22 cellular contexts compared by ENCODE assay signal in genomic region chr7:121109145-121109544, GRCh38.
"Had no signal": no experiment of that assay in that cellular context is flagged by ENCODE, and none has a peak within 500 bp of the region (broad histone marks: within the 10 kb centered on the region; RNA-seq: fewer than 3 reads in every experiment).

No MANE protein-coding gene starts in this region.

- H3K4me3 ChIP-seq: cardiac muscle cell, gastroesophageal sphincter, heart left ventricle, lower lobe of right lung, prostate gland, right atrium auricular region, thoracic aorta, upper lobe of left lung had no signal

- H3K27ac Mint-ChIP-seq: activated CD4-positive, alpha-beta memory T cell treated with anti-CD3 and anti-CD28 coated beads for 36 hours; activated naive CD4-positive, alpha-beta T cell treated with anti-CD3 and anti-CD28 coated beads for 36 hours; activated naive CD8-positive, alpha-beta T cell treated with anti-CD3 and anti-CD28 coated beads, Interleukin-2, amount 10 ng/mL, durations not matched to agents 7 days and 5 days had no signal

- H3K27me3 Mint-ChIP-seq: naive B cell had no signal

- H3K27me3 ChIP-seq: cardiac muscle cell, gastroesophageal sphincter, heart left ventricle, right atrium auricular region, upper lobe of left lung had no signal

- H3K36me3 Mint-ChIP-seq: activated CD4-positive, alpha-beta memory T cell treated with anti-CD3 and anti-CD28 coated beads for 36 hours; activated naive CD8-positive, alpha-beta T cell treated with anti-CD3 and anti-CD28 coated beads, Interleukin-2, amount 10 ng/mL, durations not matched to agents 7 days and 5 days; naive B cell had no signal

- H3K9me3 Mint-ChIP-seq: activated CD4-positive, alpha-beta memory T cell treated with anti-CD3 and anti-CD28 coated beads for 36 hours; activated naive CD4-positive, alpha-beta T cell treated with anti-CD3 and anti-CD28 coated beads for 36 hours; activated naive CD8-positive, alpha-beta T cell treated with anti-CD3 and anti-CD28 coated beads, Interleukin-2, amount 10 ng/mL, durations not matched to agents 7 days and 5 days; naive B cell had no signal

- ATAC-seq: esophagus mucosa, gastroesophageal sphincter, heart left ventricle, lower lobe of right lung had no signal

- H3K36me3 ChIP-seq: cardiac muscle cell, gastroesophageal sphincter, lower lobe of right lung, prostate gland, right atrium auricular region, thoracic aorta, upper lobe of left lung had no signal

- H3K9me3 ChIP-seq: gastroesophageal sphincter, heart left ventricle, lower lobe of right lung, prostate gland, right atrium auricular region, thoracic aorta, upper lobe of left lung had no signal

- H3K4me1 ChIP-seq: lower lobe of right lung, prostate gland, right atrium auricular region, upper lobe of left lung had no signal

- DNase-seq: activated CD4-positive, alpha-beta memory T cell treated with anti-CD3 and anti-CD28 coated beads for 36 hours; activated CD4-positive, alpha-beta T cell treated with anti-CD3 and anti-CD28 coated beads for 4 hours; activated CD4-positive, CD25-positive, alpha-beta regulatory T cell; activated naive CD4-positive, alpha-beta T cell treated with anti-CD3 and anti-CD28 coated beads for 36 hours; activated naive CD8-positive, alpha-beta T cell treated with anti-CD3 and anti-CD28 coated beads, Interleukin-2, amount 10 ng/mL, durations not matched to agents 7 days and 5 days; activated T-cell treated with anti-CD3 and anti-CD28 coated beads, Interleukin-2, amount 50 U/mL, for 48 hours; amygdala; effector memory CD4-positive, alpha-beta T cell; heart left ventricle; kidney; lower lobe of right lung; naive B cell; stimulated activated CD4-positive, alpha-beta T cell treated with anti-CD3 and anti-CD28 coated beads, Interleukin-4, amount 100 ng/mL, for 24 hours; stimulated activated naive CD4-positive, alpha-beta T cell treated with Interleukin-2 at 50 U/mL for 16 hours; T-helper 9 cell; upper lobe of left lung had no signal

- H3K4me1 Mint-ChIP-seq: activated naive CD8-positive, alpha-beta T cell treated with anti-CD3 and anti-CD28 coated beads, Interleukin-2, amount 10 ng/mL, durations not matched to agents 7 days and 5 days had no signal

- H3K4me3 Mint-ChIP-seq: activated CD4-positive, alpha-beta memory T cell treated with anti-CD3 and anti-CD28 coated beads for 36 hours; activated naive CD4-positive, alpha-beta T cell treated with anti-CD3 and anti-CD28 coated beads for 36 hours; activated naive CD8-positive, alpha-beta T cell treated with anti-CD3 and anti-CD28 coated beads, Interleukin-2, amount 10 ng/mL, durations not matched to agents 7 days and 5 days; naive B cell had no signal

- H3K27ac ChIP-seq: cardiac muscle cell, gastroesophageal sphincter, heart left ventricle, lower lobe of right lung, prostate gland, right atrium auricular region, thoracic aorta, upper lobe of left lung had no signal
